ENCODE assay signal across 32 cellular contexts in genomic region chr3:110806924-110807323, GRCh38.
DNase-seq lines count a peak whose midpoint lies in the region; ATAC-seq, FAIRE-seq and TF ChIP-seq lines count a peak whose summit lies in the region.
"Had no signal": no experiment of that assay in that cellular context is flagged by ENCODE, and none has a peak within 500 bp of the region (broad histone marks: within the 10 kb centered on the region; RNA-seq: fewer than 3 reads in every experiment).

No MANE protein-coding gene starts in this region.

- peak; percentile 76 for FAIRE-seq in islet of Langerhans (lab: Jason Lieb, UNC)
- FAIRE-seq: A549, GM12892, pancreas had no signal

- H3K9me2 ChIP-seq in MM.1S (replicated peaks; ENCODE audit: insufficient read depth, low read length) = no peaks in the 10 kb centered on the region

- no peak overlapping the region for H3K9ac ChIP-seq in KMS-11
- no peak overlapping the region for H3K9ac ChIP-seq in MM.1S (ENCODE audit: low read length)

- H2AFZ ChIP-seq in KMS-11 (ENCODE audit: low read depth) = no peak overlapping the region; the same call in 1 of the 2 replicates
- H2AFZ ChIP-seq in MM.1S (ENCODE audit: low read length) = no peak overlapping the region

- TF ChIP-seq CTCF in KMS-11 (conservative IDR thresholded peaks at IDR 0.05; ENCODE audit: low read depth, low read length) (no peak), choroid plexus epithelial cell (conservative IDR thresholded peaks at IDR 0.05; ENCODE audit: low read depth, low read length) (no peak), MM.1S (IDR thresholded peaks at IDR 0.05; ENCODE audit: low read length) (no peak)

- no peak for ATAC-seq in GM19324 (IDR thresholded peaks at IDR 0.05; ENCODE audit: low FRiP score, unreplicated experiment)
- ATAC-seq: A549; activated CD4-positive, CD25-positive, alpha-beta regulatory T cell treated with anti-CD3 and anti-CD28 coated beads, Interleukin-2, amount 50 U/mL, for 24 hours; activated CD8-positive, alpha-beta memory T cell treated with anti-CD3 and anti-CD28 coated beads, Interleukin-2, amount 10 ng/mL, durations not matched to agents 7 days and 5 days; activated T-cell treated with anti-CD3 and anti-CD28 coated beads, Interleukin-2, amount 50 U/mL, for 4 hours; esophagus mucosa; pancreas; stimulated activated effector memory CD8-positive, alpha-beta T cell treated with anti-CD3 and anti-CD28 coated beads, Interleukin-12 subunit alpha, Interleukin-12 subunit beta, amount 100 ng/mL, for 72 hours had no signal

- H4K20me1 ChIP-seq in KMS-11 (ENCODE audit: insufficient read depth) (no peaks in the 10 kb centered on the region), MM.1S (ENCODE audit: insufficient read depth, low read length) (no peaks in the 10 kb centered on the region)

- H3K4me1 ChIP-seq in KMS-11 (ENCODE audit: low read depth, poor library complexity, severe bottlenecking) (peaks cover 28% of the 10 kb centered on the region), MM.1S (ENCODE audit: low read length) (peaks cover 8% of the 10 kb centered on the region; the same call in 1 of the 2 replicates)
- H3K4me1 ChIP-seq: ascending aorta, pancreas, tibial nerve had no signal

- no peaks in the 10 kb centered on the region for H3K36me3 ChIP-seq in KMS-11 (ENCODE audit: insufficient read depth)
- H3K36me3 ChIP-seq in MM.1S (replicated peaks; ENCODE audit: insufficient read depth, low read length) = no peaks in the 10 kb centered on the region
- H3K36me3 ChIP-seq: ascending aorta, pancreas, tibial nerve had no signal

- no peaks in the 10 kb centered on the region for H3K9me3 ChIP-seq in MM.1S (replicated peaks; ENCODE audit: insufficient read depth, low read length)
- H3K9me3 ChIP-seq: A549, ascending aorta, pancreas, tibial nerve had no signal

- H3K4me2 ChIP-seq in KMS-11 (peak overlapping the region; percentile 18; the same call in 1 of the 2 replicates), MM.1S (ENCODE audit: low read depth, low read length) (no peak overlapping the region)
- H3K4me2 ChIP-seq: A549 had no signal

- H3F3A ChIP-seq in MM.1S (ENCODE audit: insufficient read depth, low read length) = no peaks in the 10 kb centered on the region

- peak; percentile 59 for DNase-seq in EH (ENCODE audit: low read depth)
- peak; percentile 53 for DNase-seq in choroid plexus epithelial cell (ENCODE audit: low read depth)
- no peak for DNase-seq in MM.1S
- DNase-seq in NOMO-1 treated with dmso at 0.1 percent for 144 hours (lab: John Stamatoyannopoulos, UW; ENCODE audit: unreplicated experiment) = no peak
- no peak for DNase-seq in AG08396 (ENCODE audit: low spot score)
- DNase-seq: activated CD4-positive, alpha-beta T cell treated with anti-CD3 and anti-CD28 coated beads, Interleukin-2, amount 50 U/mL, for 4 hours; activated CD8-positive, alpha-beta memory T cell treated with anti-CD3 and anti-CD28 coated beads, Interleukin-2, amount 10 ng/mL, durations not matched to agents 7 days and 5 days; activated gamma-delta T cell; activated naive CD8-positive, alpha-beta T cell treated with anti-CD3 and anti-CD28 coated beads, Interleukin-2, amount 10 ng/mL, durations not matched to agents 7 days and 5 days; activated T-cell treated with anti-CD3 and anti-CD28 coated beads, Interleukin-2, amount 50 U/mL, for 4 hours; CD8-positive, alpha-beta memory T cell; DMS 273 treated with DMSO at 0.1 percent for 48 hours; endodermal cell; glutamatergic neuron; islet precursor cell; NCI-H1105 treated with DMSO at 0.1 percent for 48 hours; NCI-H2029; NCI-H510A treated with DMSO at 0.1 percent for 48 hours; NK-92 treated with Interleukin-12 subunit alpha and Interleukin-12 subunit beta, amount 100 ng/mL, for 24 hours; pancreas; SHP77; T-helper 2 cell had no signal

- H3K79me2 ChIP-seq in KMS-11 (ENCODE audit: insufficient read depth, low read depth) (no peaks in the 10 kb centered on the region), MM.1S (ENCODE audit: low read length) (no peaks in the 10 kb centered on the region)

- no peak overlapping the region for H3K4me3 ChIP-seq in KMS-11 (IDR thresholded peaks at IDR 0.05; ENCODE audit: insufficient read depth, low read depth, low read length)
- no peak overlapping the region for H3K4me3 ChIP-seq in choroid plexus epithelial cell (ENCODE audit: low read depth, low read length)
- no peak overlapping the region for H3K4me3 ChIP-seq in MM.1S (ENCODE audit: low read length)
- H3K4me3 ChIP-seq: A549, ascending aorta, pancreas, tibial nerve had no signal

- H3K27ac ChIP-seq in KMS-11 = no peak overlapping the region
- H3K27ac ChIP-seq in MM.1S (ENCODE audit: low read length) = no peak overlapping the region
- H3K27ac ChIP-seq: A549, ascending aorta, pancreas, tibial nerve had no signal

- H3K27me3 ChIP-seq in KMS-11 (ENCODE audit: insufficient read depth, low read depth) (no peaks in the 10 kb centered on the region), MM.1S (replicated peaks; ENCODE audit: insufficient read depth, low read length) (no peaks in the 10 kb centered on the region)
- H3K27me3 ChIP-seq: ascending aorta, pancreas, tibial nerve had no signal

Comparison
In these comparisons a context has a peak if more than half of its experiments do, and no peak if none do; other contexts are left out.
1. DNase-seq: peak in EH (single experiment) and choroid plexus epithelial cell (single experiment); none in MM.1S (single experiment), NOMO-1 treated with dmso at 0.1 percent for 144 hours (single experiment) and AG08396 (single experiment).